In the genomic region with DNA sequence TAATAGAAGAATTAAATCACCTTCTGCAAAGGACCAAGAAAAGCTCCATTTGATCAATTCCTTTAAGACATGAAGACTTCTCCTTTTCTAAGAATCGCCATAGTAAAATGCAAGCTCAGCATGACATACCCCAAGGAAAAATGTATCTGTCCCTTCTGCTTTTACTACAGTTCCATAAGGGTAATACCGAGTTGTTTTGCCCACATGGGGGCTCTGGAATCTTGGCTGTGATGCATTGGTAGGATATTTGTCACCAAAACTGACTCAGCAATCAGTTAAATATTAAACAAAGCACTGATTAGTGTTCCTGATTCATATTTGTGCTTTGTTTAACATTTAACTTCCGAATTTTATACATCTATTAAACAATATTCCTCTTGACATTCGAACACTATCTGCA, we compare ENCODE assay signal across 1 cellular context.
A peak's percentile ranks its signal among the peaks of the same experiment; 100 is the strongest.
TF ChIP-seq lines count a peak whose summit lies in the region.

No MANE protein-coding gene starts in this region.

TF ChIP-seq in endothelial cell of umbilical vein, 7 proteins besides CTCF, POLR2A, EP300 and RAD21:
- TF ChIP-seq FOS (IDR thresholded peaks at IDR 0.05; ENCODE audit: borderline replicate concordance, insufficient read depth, low read length) (peak; percentile 52), MYC (IDR thresholded peaks at IDR 0.05; ENCODE audit: low read depth, low read length) (no peak), MAX (IDR thresholded peaks at IDR 0.05; ENCODE audit: insufficient read depth, insufficient read length) (no peak), POLR2AphosphoS5 (IDR thresholded peaks at IDR 0.05; ENCODE audit: insufficient read depth, low read depth, low read length) (peak; percentile 18), EZH2 (IDR thresholded peaks at IDR 0.05; ENCODE audit: borderline replicate concordance, low read depth, low read length, severe bottlenecking) (no peak), GATA2 (IDR thresholded peaks at IDR 0.05; ENCODE audit: insufficient read depth, insufficient read length, low read depth, low read length) (peak; percentile 17), JUN (IDR thresholded peaks at IDR 0.05; ENCODE audit: borderline replicate concordance, insufficient read depth, insufficient read length, low read depth) (no peak)
